ENCODE assay signal across 8 cellular contexts in the genomic region with DNA sequence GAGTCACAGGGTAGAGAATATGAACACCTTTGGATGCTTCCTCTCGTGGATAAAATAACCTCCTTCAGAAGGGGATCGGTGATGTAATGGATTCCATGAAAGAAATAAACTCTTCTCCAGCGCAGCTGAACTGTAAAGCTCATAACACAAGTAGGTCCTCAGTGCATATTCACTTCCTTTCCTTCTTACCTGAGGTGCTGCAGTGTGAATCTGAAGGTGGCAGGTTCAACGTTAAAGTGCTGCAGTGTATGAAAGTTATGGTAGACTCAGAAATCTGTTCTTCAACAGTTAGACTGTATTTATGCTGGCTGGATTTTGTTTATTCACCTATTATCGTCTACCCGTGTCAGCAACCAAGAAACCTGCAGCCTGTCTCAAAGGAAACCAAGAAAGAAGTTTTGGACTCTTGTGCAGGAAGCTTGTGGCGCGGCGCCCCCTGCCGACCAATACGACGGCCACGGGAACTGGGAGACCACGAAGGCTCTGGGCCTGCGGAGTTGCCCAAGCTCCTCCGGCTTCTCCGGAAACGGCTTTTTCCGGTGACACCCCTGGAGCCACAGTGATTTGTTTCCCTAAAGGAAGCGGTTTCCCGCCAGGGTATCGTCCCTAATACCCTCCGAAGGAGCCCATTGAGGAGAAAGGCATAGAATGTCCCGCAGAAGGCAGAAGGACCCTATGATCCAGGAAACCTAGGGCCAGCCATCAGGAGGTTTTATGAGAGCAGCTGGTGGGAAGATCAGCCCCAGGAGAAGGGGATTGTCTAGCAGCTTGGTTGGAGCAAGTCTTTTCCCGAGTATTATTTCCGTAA. TPM values are rescaled to one million over a fixed set of nuclear protein-coding genes. Genes with fewer than 3 reads are reported as not detected.
DNase-seq lines count a peak whose midpoint lies in the region; ATAC-seq, FAIRE-seq and TF ChIP-seq lines count a peak whose summit lies in the region.

No MANE protein-coding gene starts in this region.

- H3K4me1 Mint-ChIP-seq in activated B cell treated with CpG ODN at 0.5 μM for 24 hours: peaks cover 8% of the 10 kb centered on the region

- POLR2A ChIA-PET in activated B cell treated with CpG ODN at 0.5 μM for 24 hours (lab: Charles Lee): no interaction called here

- no peak overlapping the region for H3K4me3 Mint-ChIP-seq in activated B cell treated with CpG ODN at 0.5 μM for 24 hours

- TF ChIP-seq CTCF in activated B cell treated with CpG ODN at 0.5 μM for 24 hours (IDR thresholded peaks at IDR 0.05) (peak; percentile 87), cardiac fibroblast (IDR thresholded peaks at IDR 0.05; ENCODE audit: low read depth, low read length) (peak; percentile 87), kidney (IDR thresholded peaks at IDR 0.05; ENCODE audit: borderline replicate concordance, extremely low read depth, insufficient read depth) (peak; percentile 82)

- no peak for FAIRE-seq in kidney (lab: Jason Lieb, UNC)

- H3K4me1 ChIP-seq in kidney (ENCODE audit: control insufficient read depth in 1 of 2, insufficient read depth in 1 of 2, low read depth in 1 of 2, low read length in 2 of 2): no peaks in the 10 kb centered on the region

- ATAC-seq in GM18868 (IDR thresholded peaks at IDR 0.05; ENCODE audit: unreplicated experiment): peak; percentile 74
- ATAC-seq in activated B cell treated with CpG ODN at 0.5 μM for 24 hours (ENCODE audit: low read depth): peak; percentile 71
- no peak for ATAC-seq in GM19395 (IDR thresholded peaks at IDR 0.05; ENCODE audit: unreplicated experiment)

- peaks cover 3% of the 10 kb centered on the region for H3K9me3 Mint-ChIP-seq in activated B cell treated with CpG ODN at 0.5 μM for 24 hours

- CTCF ChIA-PET in activated B cell treated with CpG ODN at 0.5 μM for 24 hours (lab: Charles Lee): interaction anchor here (0.6 to 2.5 kb wide), 9 partner anchors 15 to 243 kb away, joined by 3 to 28 read pairs (median 4); no protein-coding TSS in a partner anchor

- H3K36me3 ChIP-seq in kidney (ENCODE audit: control insufficient read depth in 1 of 2, insufficient read depth in 2 of 2, low read length in 2 of 2): no peaks in the 10 kb centered on the region

- H3K27ac Mint-ChIP-seq in activated B cell treated with CpG ODN at 0.5 μM for 24 hours: no peak overlapping the region

- H3K9ac ChIP-seq in kidney (ENCODE audit: low read length in 2 of 2): peak overlapping the region in 1 of 2 donors; percentile 24

- H3K27me3 Mint-ChIP-seq in activated B cell treated with CpG ODN at 0.5 μM for 24 hours: peaks cover 26% of the 10 kb centered on the region

- intact Hi-C loops in activated B cell treated with CpG ODN at 0.5 μM for 24 hours (cut with micrococcal nuclease): loop anchor here (1.0 to 5.0 kb wide), 4 partner anchors 16 to 176 kb away; no protein-coding TSS in a partner anchor
- intact Hi-C loops in kidney (cut with DNase I): no loop called here

- H3K9me3 ChIP-seq in kidney (ENCODE audit: control insufficient read depth in 1 of 2, low read length in 2 of 2): peaks cover 0 to 3% of the 10 kb centered on the region in 2 donors

- H3K36me3 Mint-ChIP-seq in activated B cell treated with CpG ODN at 0.5 μM for 24 hours (ENCODE audit: low read depth): no peaks in the 10 kb centered on the region

- no peak overlapping the region for H3K27ac ChIP-seq in kidney (ENCODE audit: low read depth in 2 of 2, low read length in 2 of 2)

- peak; percentile 58 for DNase-seq in AG08396 (ENCODE audit: low spot score)
- peak; percentile 73 for DNase-seq in Jurkat, Clone E6-1 (ENCODE audit: low read depth, low spot score)
- DNase-seq in activated B cell treated with CpG ODN at 0.5 μM for 24 hours: peak; percentile 66
- peak; percentile 83 to 86 for DNase-seq in cardiac fibroblast (ENCODE audit: low read depth in 2 of 2)
- DNase-seq in kidney: peak; percentile 92
- DNase-seq in stimulated activated CD4-positive, alpha-beta T cell treated with anti-CD3 and anti-CD28 coated beads, Interleukin-1b, Interleukin-23, amount 100 ng/mL, for 4 hours (ENCODE audit: low read depth in 2 of 2): peak; percentile 59 to 76

- peak overlapping the region; percentile 11 for H3K4me3 ChIP-seq in Jurkat, Clone E6-1 (ENCODE audit: low read length)
- H3K4me3 ChIP-seq in cardiac fibroblast (replicated peaks in 1 of 2; ENCODE audit: low read depth in 2 of 2, low read length in 2 of 2) (peak overlapping the region in 1 of 2 donors; percentile 14), kidney (ENCODE audit: low read length in 2 of 2) (peak overlapping the region in 1 of 2 donors; percentile 48)

RNA-seq across cellular contexts. Expression of a gene that starts 17.6 kb away (rescaled TPM):
- polyA plus RNA-seq in Jurkat, Clone E6-1 (2012; ENCODE audit: insufficient read depth, insufficient read length): not detected
- total RNA-seq in activated B cell treated with CpG ODN at 0.5 μM for 24 hours (not detected in 2 replicates), kidney (0.38 TPM)
- not detected for polyA plus RNA-seq in kidney (ENCODE audit: insufficient read depth, low read depth, low replicate concordance)
